ENCODE assay signal across 21 cellular contexts in the genomic region with DNA sequence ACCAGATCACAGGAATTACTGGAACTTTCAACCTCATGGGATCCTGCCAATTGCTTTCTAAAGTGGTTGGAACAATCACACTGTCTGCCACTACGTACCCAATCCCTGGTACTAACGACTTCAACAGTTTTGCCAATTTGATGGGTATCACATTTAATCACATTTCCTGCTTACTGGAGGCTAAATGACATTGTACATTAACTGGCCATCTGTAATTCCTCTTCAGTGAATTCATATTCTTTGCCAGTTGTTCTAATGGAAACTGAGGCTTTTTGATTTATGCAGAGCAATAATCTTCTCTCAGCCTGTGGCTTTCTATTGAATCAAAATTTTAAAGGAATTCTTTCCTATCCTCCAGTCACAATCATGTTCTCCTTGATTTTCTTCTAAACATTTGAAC.
"Had no signal": no experiment of that assay in that cellular context is flagged by ENCODE, and none has a peak within 500 bp of the region (broad histone marks: within the 10 kb centered on the region; RNA-seq: fewer than 3 reads in every experiment).

No MANE protein-coding gene starts in this region.

- ATAC-seq: foreskin keratinocyte; left colon; stimulated activated naive CD8-positive, alpha-beta T cell treated with anti-CD3 and anti-CD28 coated beads, Interleukin-15, amount 100 ng/mL, for 72 hours had no signal

- H3K4me3 Mint-ChIP-seq: activated B cell treated with CpG ODN at 0.5 μM for 24 hours; activated naive CD4-positive, alpha-beta T cell treated with anti-CD3 and anti-CD28 coated beads, Interleukin-2, amount 10 ng/mL, durations not matched to agents 7 days and 5 days; neural crest cell; stimulated activated naive CD8-positive, alpha-beta T cell treated with anti-CD3 and anti-CD28 coated beads, Interleukin-15, amount 100 ng/mL, for 72 hours; T-helper 2 cell treated with Interferon-gamma antibody and Interleukin-4, amounts not matched to agents 5 μg/mL and 100 μg/mL, for 36 hours had no signal

- H3K27ac Mint-ChIP-seq: activated B cell treated with CpG ODN at 0.5 μM for 24 hours; activated naive CD4-positive, alpha-beta T cell treated with anti-CD3 and anti-CD28 coated beads, Interleukin-2, amount 10 ng/mL, durations not matched to agents 7 days and 5 days; activated T-helper 2 cell treated with anti-CD3 and anti-CD28 coated beads, Interferon-gamma antibody, Interleukin-2, Interleukin-4, amounts not matched to agents 10 μg/mL and 5 μg/mL and 100 μg/mL, durations not matched to agents 14 hours and 24 hours and 36 hours; T-helper 2 cell treated with Interferon-gamma antibody and Interleukin-4, amounts not matched to agents 5 μg/mL and 100 μg/mL, for 36 hours had no signal

- DNase-seq: activated B cell treated with CpG ODN at 0.5 μM for 24 hours; activated CD4-positive, alpha-beta T cell treated with anti-CD3 and anti-CD28 coated beads for 48 hours; activated naive CD4-positive, alpha-beta T cell treated with anti-CD3 and anti-CD28 coated beads, Interleukin-2, amount 10 ng/mL, durations not matched to agents 7 days and 5 days; adrenal gland; foreskin keratinocyte; glutamatergic neuron; hypothalamus; islet precursor cell; left colon; stimulated activated CD4-positive, alpha-beta T cell treated with anti-CD3 and anti-CD28 coated beads, Interleukin-15, amount 100 ng/mL, for 24 hours; stimulated activated CD4-positive, alpha-beta T cell treated with anti-CD3 and anti-CD28 coated beads, Interleukin-2, amount 100 ng/mL, for 48 hours; stimulated activated naive CD8-positive, alpha-beta T cell treated with anti-CD3 and anti-CD28 coated beads, Interleukin-15, amount 100 ng/mL, for 72 hours; transverse colon had no signal

- H3K9me3 ChIP-seq: adrenal gland, right atrium auricular region, SJSA1, suprapubic skin, transverse colon, vagina had no signal

- H3K4me1 Mint-ChIP-seq: activated B cell treated with CpG ODN at 0.5 μM for 24 hours; activated naive CD4-positive, alpha-beta T cell treated with anti-CD3 and anti-CD28 coated beads, Interleukin-2, amount 10 ng/mL, durations not matched to agents 7 days and 5 days; neural crest cell had no signal

- H3K27me3 Mint-ChIP-seq: activated B cell treated with CpG ODN at 0.5 μM for 24 hours; activated naive CD4-positive, alpha-beta T cell treated with anti-CD3 and anti-CD28 coated beads, Interleukin-2, amount 10 ng/mL, durations not matched to agents 7 days and 5 days; stimulated activated naive CD8-positive, alpha-beta T cell treated with anti-CD3 and anti-CD28 coated beads, Interleukin-15, amount 100 ng/mL, for 72 hours had no signal

- H3K4me1 ChIP-seq: adrenal gland, foreskin keratinocyte, right atrium auricular region, SJSA1, suprapubic skin, transverse colon, vagina had no signal

- H3K27me3 ChIP-seq: adrenal gland, foreskin keratinocyte, right atrium auricular region, SJSA1, suprapubic skin, transverse colon, vagina had no signal

- H3K9me3 Mint-ChIP-seq: activated B cell treated with CpG ODN at 0.5 μM for 24 hours; activated naive CD4-positive, alpha-beta T cell treated with anti-CD3 and anti-CD28 coated beads, Interleukin-2, amount 10 ng/mL, durations not matched to agents 7 days and 5 days; activated T-helper 2 cell treated with anti-CD3 and anti-CD28 coated beads, Interferon-gamma antibody, Interleukin-2, Interleukin-4, amounts not matched to agents 10 μg/mL and 5 μg/mL and 100 μg/mL, durations not matched to agents 14 hours and 24 hours and 36 hours; neural crest cell; stimulated activated naive CD8-positive, alpha-beta T cell treated with anti-CD3 and anti-CD28 coated beads, Interleukin-15, amount 100 ng/mL, for 72 hours; T-helper 2 cell treated with Interferon-gamma antibody and Interleukin-4, amounts not matched to agents 5 μg/mL and 100 μg/mL, for 36 hours had no signal

- H3K27ac ChIP-seq: adrenal gland, foreskin keratinocyte, right atrium auricular region, SJSA1, suprapubic skin, transverse colon, vagina had no signal

- H3K4me3 ChIP-seq: adrenal gland, lung, right atrium auricular region, SJSA1, suprapubic skin, transverse colon, vagina had no signal
